19 cellular contexts compared by ENCODE assay signal in genomic region chr11:69333906-69334305, GRCh38. TPM values are rescaled to one million over a fixed set of nuclear protein-coding genes. Genes with fewer than 3 reads are reported as not detected.
"Had no signal": no experiment of that assay in that cellular context is flagged by ENCODE, and none has a peak within 500 bp of the region (broad histone marks: within the 10 kb centered on the region; RNA-seq: fewer than 3 reads in every experiment).

No MANE protein-coding gene starts in this region.

- ATAC-seq: activated CD4-positive, CD25-positive, alpha-beta regulatory T cell treated with anti-CD3 and anti-CD28 coated beads, Interleukin-2, amount 50 U/mL, for 24 hours; left colon; mucosa of descending colon; natural killer cell; right lobe of liver; stimulated activated naive CD8-positive, alpha-beta T cell treated with anti-CD3 and anti-CD28 coated beads, Interleukin-15, Interleukin-2, amounts not matched to agents 100 U/mL and 50 U/mL, for 24 hours had no signal

- DNase-seq: activated CD4-positive, alpha-beta T cell treated with anti-CD3 and anti-CD28 coated beads, Interleukin-2, amount 50 U/mL, for 4 hours; amygdala; brain microvascular endothelial cell; esophagus squamous epithelium; foreskin melanocyte; mucosa of descending colon; natural killer cell; nucleus accumbens; stimulated activated CD4-positive, alpha-beta T cell treated with anti-CD3 and anti-CD28 coated beads, Interleukin-12 subunit alpha, Interleukin-12 subunit beta, amount 100 ng/mL, for 4 hours; SW 1271; testis had no signal

- H3K36me3 ChIP-seq: brain microvascular endothelial cell, esophagus squamous epithelium, prostate gland, right lobe of liver had no signal

- H3K4me3 ChIP-seq: dorsolateral prefrontal cortex, esophagus squamous epithelium, mucosa of descending colon, prostate gland, right lobe of liver, testis had no signal

- H3K27me3 ChIP-seq: brain microvascular endothelial cell, dorsolateral prefrontal cortex, esophagus squamous epithelium, right lobe of liver, testis had no signal

- H3K4me1 ChIP-seq: prostate gland, right lobe of liver, testis had no signal

- H3K27ac ChIP-seq: brain microvascular endothelial cell, dorsolateral prefrontal cortex, esophagus squamous epithelium, prostate gland, right lobe of liver, testis had no signal

- H3K9me3 ChIP-seq: esophagus squamous epithelium, mucosa of descending colon, prostate gland, right lobe of liver, testis had no signal

RNA-seq across cellular contexts. Expression of gene MYEOV, which starts 40.0 kb away (rescaled TPM):
- total RNA-seq: lung microvascular endothelial cell, urinary bladder had no signal
